In genomic region chr16:28873543-28874201, GRCh38 we compare ENCODE assay signal across 8 cellular contexts. TPM values are rescaled to one million over a fixed set of nuclear protein-coding genes. Genes with fewer than 3 reads are reported as not detected.
DNase-seq lines count a peak whose midpoint lies in the region; ATAC-seq, FAIRE-seq and TF ChIP-seq lines count a peak whose summit lies in the region.

No MANE protein-coding gene starts in this region.

- TF ChIP-seq CTCF in VCaP (conservative IDR thresholded peaks at IDR 0.05), result peak; percentile 67
- TF ChIP-seq CTCF in mammary epithelial cell (conservative IDR thresholded peaks at IDR 0.05 in 1 of 2, IDR thresholded peaks at IDR 0.05 in 1 of 2; ENCODE audit: extremely low read depth in 1 of 2, insufficient read depth in 1 of 2, low read depth in 1 of 2, low read length in 2 of 2), result peak; percentile 69 to 76

- no peaks in the 10 kb centered on the region for H3K27me3 ChIP-seq in mammary epithelial cell (ENCODE audit: insufficient read depth, low read length)

- no peaks in the 10 kb centered on the region for H3K9me3 Mint-ChIP-seq in naive thymus-derived CD8-positive, alpha-beta T cell

- H3K36me3 Mint-ChIP-seq in naive thymus-derived CD8-positive, alpha-beta T cell, result peaks cover 0 to 37% (median 3%) of the 10 kb centered on the region in 3 donors

- CTCF ChIA-PET in mammary epithelial cell (lab: Charles Lee; ENCODE audit: low non-redundant PET), result no interaction called here

- H3K4me1 Mint-ChIP-seq in naive thymus-derived CD8-positive, alpha-beta T cell, result peaks cover 0 to 12% (median 2%) of the 10 kb centered on the region in 4 donors

- H3K27ac ChIP-seq in VCaP, result no peak overlapping the region
- H3K27ac ChIP-seq in mammary epithelial cell (ENCODE audit: insufficient read depth, low read depth, low read length), result no peak overlapping the region

- peak; percentile 94 to 97 for ATAC-seq in naive thymus-derived CD8-positive, alpha-beta T cell
- no peak for ATAC-seq in HG02588 (IDR thresholded peaks at IDR 0.05; ENCODE audit: unreplicated experiment)

- no peaks in the 10 kb centered on the region for H3K4me1 ChIP-seq in mammary epithelial cell (ENCODE audit: insufficient read depth, low read length)

- FAIRE-seq in urothelium cell line (lab: Jason Lieb, UNC), result no peak

- in situ Hi-C loops in mammary epithelial cell (cut with MboI; ENCODE audit: low sequenced_read_pairs in 2 of 2), result no loop called here

- WGBS in mammary epithelial cell (ENCODE audit: low coverage, missing lambda C conversion rate), result 77% methylated on average over 7 of the region's 18 CpGs

- H3K36me3 ChIP-seq in mammary epithelial cell (ENCODE audit: insufficient read depth, low read length), result peaks cover 16% of the 10 kb centered on the region

- H2AFZ ChIP-seq in mammary epithelial cell (ENCODE audit: low read depth, low read length), result no peak overlapping the region

- H3K27ac Mint-ChIP-seq in naive thymus-derived CD8-positive, alpha-beta T cell, result peak overlapping the region in 1 of 10 donors; percentile 44

- no peak overlapping the region for H3K4me3 ChIP-seq in mammary epithelial cell (replicated peaks in 1 of 3; ENCODE audit: insufficient read depth in 1 of 3, low read depth in 2 of 3, low read length in 3 of 3)

- no peak overlapping the region for H3K4me2 ChIP-seq in mammary epithelial cell (ENCODE audit: insufficient read depth, low read depth, low read length)

- no peaks in the 10 kb centered on the region for H3K27me3 Mint-ChIP-seq in naive thymus-derived CD8-positive, alpha-beta T cell

- H3K9me3 ChIP-seq in mammary epithelial cell (replicated peaks; ENCODE audit: insufficient read depth, low read length), result no peaks in the 10 kb centered on the region

- no peak overlapping the region for H3K4me3 Mint-ChIP-seq in naive thymus-derived CD8-positive, alpha-beta T cell

- H3K9ac ChIP-seq in mammary epithelial cell (ENCODE audit: insufficient read depth, low read length), result no peak overlapping the region

- intact Hi-C loops in mammary epithelial cell (cut with micrococcal nuclease), result loop anchor here (1.0 kb wide), 1 partner anchor 72 kb away; no protein-coding TSS in a partner anchor

- POLR2A ChIA-PET in naive thymus-derived CD8-positive, alpha-beta T cell (lab: Charles Lee), result interaction anchor here (0.5 to 1.3 kb wide), 3 partner anchors 11 to 149 kb away, joined by 4 to 5 read pairs (median 4); no protein-coding TSS in a partner anchor

- H4K20me1 ChIP-seq in mammary epithelial cell (ENCODE audit: insufficient read depth, low read length), result no peaks in the 10 kb centered on the region

- H3K79me2 ChIP-seq in mammary epithelial cell (ENCODE audit: insufficient read depth, low read length), result no peaks in the 10 kb centered on the region

- BruUV-seq in mammary epithelial cell (replicated peaks; lab: Mats Ljungman, UMichigan), result TSS peak; percentile 69

- dilution Hi-C loops in mammary epithelial cell (cut with HindIII; ENCODE audit: low sequenced_read_pairs), result loop anchor here (5.0 kb wide), 1 partner anchor 44 kb away; no protein-coding TSS in a partner anchor

- DNase-seq in NCI-H2227 (lab: John Stamatoyannopoulos, UW; ENCODE audit: unreplicated experiment) (peak; percentile 32), NCI-H2227 treated with DMSO at 0.1 percent for 48 hours (lab: John Stamatoyannopoulos, UW) (no peak), mammary epithelial cell (no peak), urothelium cell line (ENCODE audit: low spot score) (peak; percentile 51), midbrain (lab: John Stamatoyannopoulos, UW) (no peak)
- DNase-seq in naive thymus-derived CD8-positive, alpha-beta T cell, result peak; percentile 32 to 76 (median 59)

RNA-seq across cellular contexts. Expression of gene ATP2A1, which starts 4.6 kb away (rescaled TPM):
- total RNA-seq in mammary epithelial cell, result 1 to 10 TPM in 1 of 2 donors, under 1 TPM in 1; 0.17 to 1.2 TPM
- polyA plus RNA-seq in mammary epithelial cell, result 0.43 TPM
- polyA minus RNA-seq in mammary epithelial cell, result not detected
- total RNA-seq in naive thymus-derived CD8-positive, alpha-beta T cell, result 1 to 10 TPM in 1 of 2 experiments, under 1 TPM in 1; 0.58 to 1.2 TPM
- polyA plus RNA-seq in naive thymus-derived CD8-positive, alpha-beta T cell, result not detected

RNA-seq across cellular contexts. Expression of gene SH2B1, which starts 10.0 kb away (rescaled TPM):
- total RNA-seq in mammary epithelial cell, result 10 to 100 TPM; 12.0 to 40.6 TPM
- 18.2 TPM for polyA plus RNA-seq in mammary epithelial cell
- polyA minus RNA-seq in mammary epithelial cell, result 14.9 TPM
- total RNA-seq in naive thymus-derived CD8-positive, alpha-beta T cell, result 100 to 1,000 TPM; 110 to 117 TPM
- polyA plus RNA-seq in naive thymus-derived CD8-positive, alpha-beta T cell, result 1 to 10 TPM; 1.1 to 2.5 (median 2.2) TPM

RNA-seq across cellular contexts. Expression of gene TUFM, which starts 27.5 kb away (rescaled TPM):
- 100 to 1,000 TPM in 1 of 2 donors, 10 to 100 TPM in 1; 94.9 to 142 TPM for total RNA-seq in mammary epithelial cell
- 144 TPM for polyA plus RNA-seq in mammary epithelial cell
- 126 TPM for polyA minus RNA-seq in mammary epithelial cell
- total RNA-seq in naive thymus-derived CD8-positive, alpha-beta T cell, result 100 to 1,000 TPM; 117 to 120 TPM
- 100 to 1,000 TPM; 141 to 155 (median 152) TPM for polyA plus RNA-seq in naive thymus-derived CD8-positive, alpha-beta T cell

RNA-seq across cellular contexts. Expression of gene ATXN2L, which starts 50.9 kb away (rescaled TPM):
- 100 to 1,000 TPM in 1 of 2 donors, 10 to 100 TPM in 1; 80.5 to 247 TPM for total RNA-seq in mammary epithelial cell
- 33.5 TPM for polyA plus RNA-seq in mammary epithelial cell
- 123 TPM for polyA minus RNA-seq in mammary epithelial cell
- total RNA-seq in naive thymus-derived CD8-positive, alpha-beta T cell, result 100 to 1,000 TPM; 310 to 339 TPM
- polyA plus RNA-seq in naive thymus-derived CD8-positive, alpha-beta T cell, result 10 to 100 TPM; 14.2 to 28.4 (median 19.5) TPM

RNA-seq across cellular contexts. Expression of gene RABEP2, which starts 51.4 kb away (rescaled TPM):
- 10 to 100 TPM; 24.2 to 25.4 TPM for total RNA-seq in mammary epithelial cell
- polyA plus RNA-seq in mammary epithelial cell, result 11.6 TPM
- 3.1 TPM for polyA minus RNA-seq in mammary epithelial cell
- 10 to 100 TPM; 34.1 to 35.7 TPM for total RNA-seq in naive thymus-derived CD8-positive, alpha-beta T cell
- polyA plus RNA-seq in naive thymus-derived CD8-positive, alpha-beta T cell, result 1 to 10 TPM; 2.8 to 6.5 (median 3.0) TPM

Comparison
In these comparisons a context has a peak if more than half of its experiments do, and no peak if none do; other contexts are left out.
1. DNase-seq: peak in NCI-H2227 (single experiment), naive thymus-derived CD8-positive, alpha-beta T cell (10 of 10) and urothelium cell line (single experiment); none in NCI-H2227 treated with DMSO at 0.1 percent for 48 hours (single experiment), mammary epithelial cell (single experiment) and midbrain (single experiment).